ENCODE assay signal across 8 cellular contexts in the genomic region with DNA sequence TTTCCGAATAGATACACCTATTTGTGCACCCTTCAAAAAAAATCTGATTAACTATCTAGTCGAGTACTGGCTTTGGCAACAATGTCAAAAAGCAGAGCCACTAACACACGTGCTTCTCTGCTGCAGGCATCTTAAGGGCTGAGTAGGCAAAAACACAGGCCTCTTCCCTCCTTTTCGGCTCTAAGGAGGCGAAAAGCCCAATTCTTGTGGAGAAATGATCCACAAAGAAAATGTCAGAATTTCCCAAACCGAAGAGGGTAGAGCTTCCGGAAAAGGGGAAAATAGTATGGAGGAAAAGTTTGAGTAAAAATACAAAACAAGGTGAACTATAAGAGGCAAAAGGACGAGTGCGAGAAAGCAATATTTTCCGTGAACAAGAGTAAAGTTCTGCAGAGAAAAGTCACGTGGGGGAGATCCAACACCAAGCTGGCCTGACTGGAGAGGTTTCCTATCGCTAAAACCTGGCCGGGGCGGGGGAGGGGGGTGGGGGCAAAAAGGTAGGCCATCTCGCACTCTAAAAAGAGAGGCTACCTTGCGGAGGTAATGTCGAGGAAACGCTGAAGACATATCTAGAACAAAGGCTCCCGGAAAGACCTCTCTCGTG. TPM values are rescaled to one million over a fixed set of nuclear protein-coding genes. Genes with fewer than 3 reads are reported as not detected.
DNase-seq lines count a peak whose midpoint lies in the region; ATAC-seq, FAIRE-seq and TF ChIP-seq lines count a peak whose summit lies in the region.

No MANE protein-coding gene starts in this region.

- peaks cover 19% of the 10 kb centered on the region for H3K36me3 Mint-ChIP-seq in T-cell
- H3K36me3 Mint-ChIP-seq in naive thymus-derived CD8-positive, alpha-beta T cell = peaks cover 0 to 29% (median 16%) of the 10 kb centered on the region in 3 donors

- peak; percentile 11 for ATAC-seq in HG03280 (IDR thresholded peaks at IDR 0.05; ENCODE audit: unreplicated experiment)
- ATAC-seq in T-cell (replicated peaks in 1 of 4) = peak in 3 of 4 experiments; percentile 1 to 10 (median 6)
- ATAC-seq in naive thymus-derived CD8-positive, alpha-beta T cell = peak; percentile 5 to 26

- POLR2A ChIA-PET in T-cell (lab: Charles Lee) = interaction anchor here (0.6 to 1.5 kb wide), 8 partner anchors 13 to 875 kb away, joined by 3 to 13 read pairs (median 4); a partner anchor contains a TSS
- POLR2A ChIA-PET in naive thymus-derived CD8-positive, alpha-beta T cell (lab: Charles Lee) = interaction anchor here (0.6 to 2.1 kb wide), 8 partner anchors 17 to 877 kb away, joined by 3 to 17 read pairs (median 6); a partner anchor contains a TSS

- CTCF ChIA-PET in T-cell (lab: Charles Lee) = interaction anchor here in 1 of 2 donors (0.6 to 1.5 kb wide), 10 partner anchors 8 to 875 kb away, joined by 3 to 13 read pairs (median 4); a partner anchor contains a TSS

- H3K27ac Mint-ChIP-seq in T-cell = peak overlapping the region; percentile 99 to 100
- peak overlapping the region; percentile 97 to 100 (median 99) for H3K27ac Mint-ChIP-seq in naive thymus-derived CD8-positive, alpha-beta T cell

- peak overlapping the region; percentile 89 to 98 (median 95) for H3K4me3 Mint-ChIP-seq in T-cell
- peak overlapping the region; percentile 89 to 99 (median 96) for H3K4me3 Mint-ChIP-seq in naive thymus-derived CD8-positive, alpha-beta T cell

- H3K4me1 Mint-ChIP-seq in T-cell = peaks cover 29 to 47% (median 41%) of the 10 kb centered on the region in 3 donors
- H3K4me1 Mint-ChIP-seq in naive thymus-derived CD8-positive, alpha-beta T cell = peaks cover 11 to 45% (median 32%) of the 10 kb centered on the region in 4 donors

- DNase-seq in AG20443 (ENCODE audit: low spot score) (peak; percentile 30), GM12865 (ENCODE audit: low read depth) (peak; percentile 31), T-cell (peak in 3 of 34 experiments; percentile 1 to 10 (median 4)), epithelial cell of proximal tubule (ENCODE audit: low read depth) (no peak), D721Med (ENCODE audit: insufficient read length, low spot score) (no peak)
- DNase-seq in naive thymus-derived CD8-positive, alpha-beta T cell = peak in 2 of 10 donors; percentile 4 to 9
- no peak for DNase-seq in activated effector memory CD4-positive, alpha-beta T cell treated with anti-CD3 and anti-CD28 coated beads, Interleukin-2, amount 50 U/mL, for 16 hours

- FAIRE-seq in D721Med (lab: Jason Lieb, UNC) = no peak

- no peak for TF ChIP-seq CTCF in GM12865 (IDR thresholded peaks at IDR 0.05; ENCODE audit: insufficient read depth, low read depth, low read length, missing control alignments)
- no peak for TF ChIP-seq CTCF in epithelial cell of proximal tubule (conservative IDR thresholded peaks at IDR 0.05; ENCODE audit: low read depth, low read length)
- no peak for TF ChIP-seq CTCF in D721Med (IDR thresholded peaks at IDR 0.05; ENCODE audit: insufficient read depth, missing control alignments)

- H3K9me3 Mint-ChIP-seq in T-cell = peaks cover 0 to 4% (median 3%) of the 10 kb centered on the region in 3 donors
- H3K9me3 Mint-ChIP-seq in naive thymus-derived CD8-positive, alpha-beta T cell = peaks cover 0 to 9% (median 0%) of the 10 kb centered on the region in 9 donors

- peak overlapping the region; percentile 94 for H3K4me3 ChIP-seq in GM12865 (ENCODE audit: low read depth, low read length)
- H3K4me3 ChIP-seq in epithelial cell of proximal tubule (ENCODE audit: low read depth, low read length) = peak overlapping the region; percentile 83

- H3K27me3 Mint-ChIP-seq in T-cell = peaks cover 13 to 18% of the 10 kb centered on the region in 2 donors
- peaks cover 6 to 21% (median 13%) of the 10 kb centered on the region in 5 donors for H3K27me3 Mint-ChIP-seq in naive thymus-derived CD8-positive, alpha-beta T cell

RNA-seq across cellular contexts. Expression of a gene that starts 0.6 kb away (rescaled TPM):
- 100 to 1,000 TPM in 4 of 5 donors, 10 to 100 TPM in 1; 93.0 to 133 (median 127) TPM for total RNA-seq in T-cell
- 41.5 and 45.4 TPM in 2 replicates for total RNA-seq in epithelial cell of proximal tubule
- 100 to 1,000 TPM; 171 to 175 TPM for total RNA-seq in naive thymus-derived CD8-positive, alpha-beta T cell
- polyA plus RNA-seq in naive thymus-derived CD8-positive, alpha-beta T cell = 10 to 100 TPM; 40.9 to 67.7 (median 63.3) TPM

RNA-seq across cellular contexts. Expression of a gene that starts 32.7 kb away (rescaled TPM):
- total RNA-seq in T-cell (under 1 TPM in 4 of 5 donors, not detected in 1; 0.10 to 0.53 (median 0.31) TPM), epithelial cell of proximal tubule (0.51 and 0.75 TPM in 2 replicates)
- total RNA-seq in naive thymus-derived CD8-positive, alpha-beta T cell = under 1 TPM; 0.11 to 0.26 TPM
- not detected for polyA plus RNA-seq in naive thymus-derived CD8-positive, alpha-beta T cell

Comparison
In these comparisons a context has a peak if more than half of its experiments do, and no peak if none do; other contexts are left out.
1. DNase-seq: peak in AG20443 (single experiment) and GM12865 (single experiment); none in epithelial cell of proximal tubule (single experiment), D721Med (single experiment) and activated effector memory CD4-positive, alpha-beta T cell treated with anti-CD3 and anti-CD28 coated beads, Interleukin-2, amount 50 U/mL, for 16 hours (single experiment).
2. Peak in every context shown above with its lines, with median percentiles within 50 percentile points of each other: ATAC-seq.